In the genomic region with DNA sequence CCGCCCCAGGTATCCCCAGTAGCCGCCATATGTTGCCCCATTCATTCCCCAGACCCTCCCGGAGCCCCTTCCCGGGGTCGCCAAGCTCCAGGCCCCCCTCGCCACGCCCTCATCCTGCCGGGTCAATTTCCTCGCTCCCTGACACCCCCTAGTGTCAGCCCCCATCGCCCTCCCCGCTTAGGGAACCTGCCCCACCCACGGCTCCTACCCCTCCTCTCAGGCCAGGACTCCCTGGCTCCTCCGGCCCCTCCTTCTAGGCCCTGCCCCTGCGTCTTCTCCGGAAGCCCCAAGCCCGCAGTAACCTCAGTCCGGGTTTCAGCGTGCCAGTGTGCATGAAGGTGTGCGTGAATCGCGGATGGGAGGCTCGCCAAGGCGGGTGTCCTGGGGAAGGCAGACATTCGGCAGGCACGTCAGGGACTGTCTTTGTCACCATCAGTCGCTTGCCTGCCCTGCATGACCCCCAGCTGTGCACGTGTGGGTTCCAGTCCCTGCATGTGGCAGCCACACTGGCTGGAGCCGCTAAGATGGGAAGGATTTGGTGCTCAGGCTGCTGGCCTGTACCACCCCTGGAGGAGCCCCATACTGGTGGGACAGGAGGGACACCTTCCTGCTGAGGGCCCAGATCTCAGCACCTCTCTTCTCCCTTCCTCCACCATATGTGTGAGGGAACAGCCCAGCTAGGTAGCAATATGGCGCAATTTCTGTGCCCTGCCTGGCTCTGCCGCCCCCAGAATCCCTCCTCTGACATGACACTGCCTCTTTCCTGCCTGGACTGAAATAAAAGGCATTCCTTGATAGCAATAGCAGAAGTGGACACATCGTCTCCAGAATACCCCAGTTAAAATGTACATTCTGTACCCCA, we compare ENCODE assay signal across 6 cellular contexts. TPM values are rescaled to one million over a fixed set of nuclear protein-coding genes. Genes with fewer than 3 reads are reported as not detected.
DNase-seq lines count a peak whose midpoint lies in the region; ATAC-seq and TF ChIP-seq lines count a peak whose summit lies in the region.

No MANE protein-coding gene starts in this region.

- no peak overlapping the region for H3K27ac ChIP-seq in ovary

- H3K9me3 ChIP-seq in ovary, result no peaks in the 10 kb centered on the region

- H3K4me3 ChIP-seq in LNCaP clone FGC (ENCODE audit: low read depth, low read length) (peak overlapping the region; percentile 47), cardiac fibroblast (replicated peaks in 1 of 2; ENCODE audit: low read depth in 2 of 2, low read length in 2 of 2) (peak overlapping the region; percentile 51 to 52), ovary (peak overlapping the region; percentile 33)

- H3K36me3 ChIP-seq in ovary, result no peaks in the 10 kb centered on the region

- WGBS in ovary, 3 donors, result 8 to 11% (median 9%) methylated on average over 30 to 31 of the region's 31 CpGs

- H3K27me3 ChIP-seq in ovary, result no peaks in the 10 kb centered on the region

- TF ChIP-seq EP300 in ovary (IDR thresholded peaks at IDR 0.05), result no peak

- H3K4me1 ChIP-seq in ovary (ENCODE audit: insufficient read depth), result no peaks in the 10 kb centered on the region

- peak; percentile 9 for ATAC-seq in GM19023 (IDR thresholded peaks at IDR 0.05; ENCODE audit: unreplicated experiment)
- no peak for ATAC-seq in HG03097 (IDR thresholded peaks at IDR 0.05; ENCODE audit: low FRiP score, unreplicated experiment)
- ATAC-seq in HG03378 (IDR thresholded peaks at IDR 0.05; ENCODE audit: unreplicated experiment), result no peak

- intact Hi-C loops in ovary (cut with DNase I), result loop anchor here in 1 of 4 donors (5.0 kb wide), 1 partner anchor 36 kb away; a partner anchor contains a TSS

- no peak for TF ChIP-seq POLR2A in ovary (IDR thresholded peaks at IDR 0.05)

- DNase-seq in LNCaP clone FGC (ENCODE audit: low read depth) (no peak), cardiac fibroblast (ENCODE audit: low read depth in 2 of 2) (no peak), ovary (peak in 1 of 5 donors; percentile 67)

- TF ChIP-seq CTCF in LNCaP clone FGC (IDR thresholded peaks at IDR 0.05; ENCODE audit: control insufficient read depth, extremely low read depth, insufficient read depth) (0 out of 2 replicates have a peak, but pooled peaks have one; percentile 16), cardiac fibroblast (IDR thresholded peaks at IDR 0.05; ENCODE audit: low read depth, low read length) (peak; percentile 6), ovary (IDR thresholded peaks at IDR 0.05) (no peak)

RNA-seq across cellular contexts. Expression of a gene that starts 0.7 kb away (rescaled TPM):
- total RNA-seq in ovary, result 10 to 100 TPM in 1 of 7 donors, 1 to 10 TPM in 3, under 1 TPM in 1, not detected in 2; 0.48 to 12.9 (median 1.5) TPM
- polyA plus RNA-seq in ovary, result 1 to 10 TPM; 2.3 to 8.2 TPM

RNA-seq across cellular contexts. Expression of a gene that starts 7.9 kb away (rescaled TPM):
- 1 to 10 TPM in 1 of 7 donors, not detected in 6; 4.5 TPM for total RNA-seq in ovary
- under 1 TPM in 1 of 2 donors, not detected in 1; 0.96 TPM for polyA plus RNA-seq in ovary

RNA-seq across cellular contexts. Expression of a gene that starts 18.0 kb away (rescaled TPM):
- total RNA-seq in ovary, result 10 to 100 TPM in 4 of 7 donors, 1 to 10 TPM in 3; 1.8 to 22.2 (median 12.7) TPM
- 1 to 10 TPM; 2.9 to 4.3 TPM for polyA plus RNA-seq in ovary

RNA-seq across cellular contexts. Expression of a gene that starts 23.8 kb away (rescaled TPM):
- 1 to 10 TPM; 6.0 to 7.9 (median 6.6) TPM for total RNA-seq in ovary
- 10 to 100 TPM in 1 of 2 donors, 1 to 10 TPM in 1; 5.8 to 10.7 TPM for polyA plus RNA-seq in ovary

RNA-seq across cellular contexts. Expression of a gene that starts 35.2 kb away (rescaled TPM):
- total RNA-seq in ovary, result 10 to 100 TPM in 6 of 7 donors, 1 to 10 TPM in 1; 8.1 to 50.6 (median 30.6) TPM
- polyA plus RNA-seq in ovary, result 10 to 100 TPM in 1 of 2 donors, 1 to 10 TPM in 1; 7.4 to 31.2 TPM

Comparison
In these comparisons a context has a peak if more than half of its experiments do, and no peak if none do; other contexts are left out.
1. CTCF ChIP-seq: peak in LNCaP clone FGC (single experiment) and cardiac fibroblast (single experiment); none in ovary (0 of 3).
2. Peak in every context shown above with its lines, with median percentiles within 50 percentile points of each other: H3K4me3 ChIP-seq.